In genomic region chr18:36849288-36850011, GRCh38 we compare ENCODE assay signal across 16 cellular contexts. TPM values are rescaled to one million over a fixed set of nuclear protein-coding genes. Genes with fewer than 3 reads are reported as not detected.
A peak's percentile ranks its signal among the peaks of the same experiment; 100 is the strongest.
DNase-seq lines count a peak whose midpoint lies in the region; ATAC-seq and TF ChIP-seq lines count a peak whose summit lies in the region.
"Had no signal": no experiment of that assay in that cellular context is flagged by ENCODE, and none has a peak within 500 bp of the region (broad histone marks: within the 10 kb centered on the region; RNA-seq: fewer than 3 reads in every experiment).

No MANE protein-coding gene starts in this region.

- H3K27me3 Mint-ChIP-seq in osteocyte (ENCODE audit: unreplicated experiment), result no peaks in the 10 kb centered on the region
- H3K27me3 Mint-ChIP-seq: activated naive CD8-positive, alpha-beta T cell treated with anti-CD3 and anti-CD28 coated beads, Interleukin-2, amount 10 ng/mL, durations not matched to agents 7 days and 5 days had no signal

- peaks cover 24% of the 10 kb centered on the region for H3K9me3 Mint-ChIP-seq in osteocyte (ENCODE audit: unreplicated experiment)

- no peak overlapping the region for H3K4me3 Mint-ChIP-seq in osteocyte (ENCODE audit: unreplicated experiment)
- H3K4me3 Mint-ChIP-seq: activated naive CD8-positive, alpha-beta T cell treated with anti-CD3 and anti-CD28 coated beads, Interleukin-2, amount 10 ng/mL, durations not matched to agents 7 days and 5 days; stimulated activated effector memory CD8-positive, alpha-beta T cell treated with anti-CD3 and anti-CD28 coated beads, Interleukin-12 subunit alpha, Interleukin-12 subunit beta, amount 100 ng/mL, for 72 hours had no signal

- TF ChIP-seq CTCF in osteocyte (IDR thresholded peaks at IDR 0.05), result no peak

- peaks cover 9% of the 10 kb centered on the region for H3K4me1 Mint-ChIP-seq in osteocyte (ENCODE audit: unreplicated experiment)
- H3K4me1 Mint-ChIP-seq: activated naive CD8-positive, alpha-beta T cell treated with anti-CD3 and anti-CD28 coated beads, Interleukin-2, amount 10 ng/mL, durations not matched to agents 7 days and 5 days had no signal

- ATAC-seq in SK-N-SH treated with all-trans-retinoic acid at 6 μM for 48 hours, result peak; percentile 34; the same call in 2 of the 3 replicates
- no peak for ATAC-seq in GM21786 (IDR thresholded peaks at IDR 0.05; ENCODE audit: unreplicated experiment)
- ATAC-seq: heart right ventricle; lower lobe of right lung; stimulated activated effector memory CD8-positive, alpha-beta T cell treated with anti-CD3 and anti-CD28 coated beads, Interleukin-12 subunit alpha, Interleukin-12 subunit beta, amount 100 ng/mL, for 72 hours had no signal

- DNase-seq in GM04504 (ENCODE audit: low read depth) (peak; percentile 16), fibroblast of peridontal ligament (ENCODE audit: extremely low read depth) (peak; percentile 77), LoVo (ENCODE audit: low spot score) (no peak), NCI-H69 (lab: John Stamatoyannopoulos, UW) (no peak), osteocyte (ENCODE audit: extremely low spot score, unreplicated experiment) (no peak)
- DNase-seq: activated CD4-positive, CD25-positive, alpha-beta regulatory T cell treated with anti-CD3 and anti-CD28 coated beads, Interleukin-2, amount 50 U/mL, for 72 hours; activated naive CD8-positive, alpha-beta T cell treated with anti-CD3 and anti-CD28 coated beads, Interleukin-2, amount 10 ng/mL, durations not matched to agents 7 days and 5 days; C1 segment of cervical spinal cord; heart right ventricle; lower lobe of right lung; NCI-H2029; retina; stimulated activated CD4-positive, alpha-beta T cell treated with anti-CD3 and anti-CD28 coated beads, Interleukin-15, amount 100 ng/mL, for 24 hours had no signal

- peaks cover 38% of the 10 kb centered on the region for H3K36me3 Mint-ChIP-seq in osteocyte (ENCODE audit: unreplicated experiment)

- no peak overlapping the region for H3K27ac Mint-ChIP-seq in osteocyte (ENCODE audit: unreplicated experiment)
- H3K27ac Mint-ChIP-seq: activated naive CD8-positive, alpha-beta T cell treated with anti-CD3 and anti-CD28 coated beads, Interleukin-2, amount 10 ng/mL, durations not matched to agents 7 days and 5 days; stimulated activated effector memory CD8-positive, alpha-beta T cell treated with anti-CD3 and anti-CD28 coated beads, Interleukin-12 subunit alpha, Interleukin-12 subunit beta, amount 100 ng/mL, for 72 hours had no signal

TF ChIP-seq in SK-N-SH treated with all-trans-retinoic acid at 6 μM for 48 hours, 23 proteins besides CTCF, POLR2A, EP300 and RAD21:
- no peak for TF ChIP-seq TCF4 (CRISPR knock-in tag; IDR thresholded peaks at IDR 0.05; ENCODE audit: borderline replicate concordance)
- TF ChIP-seq CSRNP3 (CRISPR knock-in tag; IDR thresholded peaks at IDR 0.05), result no peak
- TF ChIP-seq PPARA (CRISPR knock-in tag; IDR thresholded peaks at IDR 0.05; ENCODE audit: borderline replicate concordance), result no peak
- no peak for TF ChIP-seq POU6F1 (CRISPR knock-in tag; IDR thresholded peaks at IDR 0.05; ENCODE audit: borderline replicate concordance, low read depth)
- TF ChIP-seq PATZ1 (CRISPR knock-in tag; IDR thresholded peaks at IDR 0.05; ENCODE audit: borderline replicate concordance), result no peak
- no peak for TF ChIP-seq ZNF70 (CRISPR knock-in tag; IDR thresholded peaks at IDR 0.05)
- TF ChIP-seq GLIS3 (CRISPR knock-in tag; IDR thresholded peaks at IDR 0.05), result no peak
- no peak for TF ChIP-seq CREB5 (CRISPR knock-in tag; IDR thresholded peaks at IDR 0.05; ENCODE audit: low read depth)
- no peak for TF ChIP-seq ZC3H10 (CRISPR knock-in tag; IDR thresholded peaks at IDR 0.05)
- no peak for TF ChIP-seq TSHZ2 (CRISPR knock-in tag; IDR thresholded peaks at IDR 0.05)
- TF ChIP-seq BACH2 (CRISPR knock-in tag; IDR thresholded peaks at IDR 0.05; ENCODE audit: borderline replicate concordance), result no peak
- TF ChIP-seq OSR1 (CRISPR knock-in tag; IDR thresholded peaks at IDR 0.05), result no peak

RNA-seq across cellular contexts. Expression of gene KIAA1328, which starts 20.5 kb away (rescaled TPM):
- 10.1 and 10.7 TPM in 2 replicates for total RNA-seq in osteocyte

RNA-seq across cellular contexts. Expression of gene TPGS2, which starts 20.6 kb away (rescaled TPM):
- 95.4 and 98.8 TPM in 2 replicates for total RNA-seq in osteocyte

Comparison
In these comparisons a context has a peak if more than half of its experiments do, and no peak if none do; other contexts are left out.
1. DNase-seq: peak in GM04504 (single experiment) and fibroblast of peridontal ligament (single experiment); none in LoVo (single experiment), NCI-H69 (single experiment) and osteocyte (single experiment).